Comparison of ENCODE assay signal across 1 cellular context in genomic region chr11:64854157-64854533, GRCh38.
TF ChIP-seq lines count a peak whose summit lies in the region.

No MANE protein-coding gene starts in this region.

TF ChIP-seq in GM23338, 12 proteins besides CTCF, POLR2A, EP300 and RAD21 (continued from another document):
- TF ChIP-seq REST (IDR thresholded peaks at IDR 0.05; ENCODE audit: unreplicated experiment) (no peak), ZNF114 (CRISPR knock-in tag; IDR thresholded peaks at IDR 0.05) (no peak), ZNF331 (CRISPR knock-in tag; IDR thresholded peaks at IDR 0.05; ENCODE audit: low read depth) (no peak), ZNF462 (CRISPR knock-in tag; IDR thresholded peaks at IDR 0.05) (no peak)
